ENCODE assay signal across 8 cellular contexts in genomic region chr6:43478008-43478372, GRCh38. TPM values are rescaled to one million over a fixed set of nuclear protein-coding genes. Genes with fewer than 3 reads are reported as not detected.
A peak's percentile ranks its signal among the peaks of the same experiment; 100 is the strongest.
DNase-seq lines count a peak whose midpoint lies in the region; TF ChIP-seq lines count a peak whose summit lies in the region.

No MANE protein-coding gene starts in this region.

- H3K4me1 ChIP-seq in ES-I3 (ENCODE audit: insufficient read depth, low read length): peaks cover 18% of the 10 kb centered on the region
- peaks cover 8% of the 10 kb centered on the region for H3K4me1 ChIP-seq in NT2/D1 (ENCODE audit: insufficient read depth, insufficient read length)
- peaks cover 5% of the 10 kb centered on the region for H3K4me1 ChIP-seq in endodermal cell (ENCODE audit: control insufficient read depth, insufficient read depth, low read length)

- peak overlapping the region; percentile 91 for H3K27ac Mint-ChIP-seq in endodermal cell
- peak overlapping the region; percentile 96 for H3K27ac Mint-ChIP-seq in osteocyte (ENCODE audit: unreplicated experiment)

- H3K27me3 Mint-ChIP-seq in endodermal cell (ENCODE audit: insufficient read depth): no peaks in the 10 kb centered on the region
- H3K27me3 Mint-ChIP-seq in osteocyte (ENCODE audit: unreplicated experiment): no peaks in the 10 kb centered on the region

- DNase-seq in NT2/D1 (ENCODE audit: low read depth, low spot score): no peak
- no peak for DNase-seq in endodermal cell
- no peak for DNase-seq in osteocyte (ENCODE audit: extremely low spot score, unreplicated experiment)
- DNase-seq in pons (ENCODE audit: low spot score): no peak
- no peak for DNase-seq in NCI-H526 treated with DMSO at 0.1 percent for 48 hours (lab: John Stamatoyannopoulos, UW)
- DNase-seq in iPS-NIHi11 (ENCODE audit: low spot score): no peak
- DNase-seq in GOT3 (lab: John Stamatoyannopoulos, UW): no peak

- H3K4me1 Mint-ChIP-seq in endodermal cell: peaks cover 31% of the 10 kb centered on the region
- H3K4me1 Mint-ChIP-seq in osteocyte (ENCODE audit: unreplicated experiment): peaks cover 35% of the 10 kb centered on the region

- H3K36me3 ChIP-seq in ES-I3 (ENCODE audit: insufficient read depth, low read length): no peaks in the 10 kb centered on the region
- H3K36me3 ChIP-seq in NT2/D1 (ENCODE audit: insufficient read depth, insufficient read length, low read length): peaks cover 14% of the 10 kb centered on the region
- peaks cover 17% of the 10 kb centered on the region for H3K36me3 ChIP-seq in endodermal cell (ENCODE audit: control insufficient read depth, insufficient read depth, low read length)

- H3K4me3 Mint-ChIP-seq in endodermal cell (peak overlapping the region; percentile 83), osteocyte (ENCODE audit: unreplicated experiment) (peak overlapping the region; percentile 94)

- peaks cover 9% of the 10 kb centered on the region for H3K36me3 Mint-ChIP-seq in endodermal cell (ENCODE audit: low read depth)
- no peaks in the 10 kb centered on the region for H3K36me3 Mint-ChIP-seq in osteocyte (ENCODE audit: unreplicated experiment)

- 54 to 60% methylated on average over 3 of the region's 3 CpGs for WGBS in endodermal cell (ENCODE audit: insufficient coverage in 1 of 2, insufficient read length in 1 of 2), 2 experiments

- H3K9ac ChIP-seq in ES-I3 (ENCODE audit: low read depth, low read length) (peak overlapping the region; percentile 77), NT2/D1 (ENCODE audit: insufficient read length, low read depth) (peak overlapping the region; percentile 87), endodermal cell (ENCODE audit: extremely low read depth, low read length, poor library complexity, severe bottlenecking) (peak overlapping the region; percentile 87)

- no peaks in the 10 kb centered on the region for H3K9me3 Mint-ChIP-seq in endodermal cell
- H3K9me3 Mint-ChIP-seq in osteocyte (ENCODE audit: unreplicated experiment): no peaks in the 10 kb centered on the region

- TF ChIP-seq CTCF in endodermal cell (conservative IDR thresholded peaks at IDR 0.05): no peak
- no peak for TF ChIP-seq CTCF in osteocyte (IDR thresholded peaks at IDR 0.05)

- H3K4me3 ChIP-seq in NT2/D1 (ENCODE audit: insufficient read length, low read depth) (peak overlapping the region; percentile 51), endodermal cell (ENCODE audit: low read length) (peak overlapping the region; percentile 88)

- no peak overlapping the region for H3K27ac ChIP-seq in endodermal cell (ENCODE audit: low read depth, low read length)

- no peaks in the 10 kb centered on the region for H3K27me3 ChIP-seq in NT2/D1 (ENCODE audit: insufficient read depth, insufficient read length)
- no peaks in the 10 kb centered on the region for H3K27me3 ChIP-seq in endodermal cell (ENCODE audit: control insufficient read depth, insufficient read depth, low read length, poor library complexity, severe bottlenecking)

- H3K9me3 ChIP-seq in ES-I3 (ENCODE audit: control insufficient read depth, insufficient read depth, low read length) (no peaks in the 10 kb centered on the region), NT2/D1 (ENCODE audit: insufficient read depth, low read length) (no peaks in the 10 kb centered on the region), endodermal cell (ENCODE audit: control insufficient read depth, low read length) (no peaks in the 10 kb centered on the region)

RNA-seq across cellular contexts. Expression of gene TJAP1, which starts 0.6 kb away (rescaled TPM):
- 10 to 100 TPM; 44.3 to 50.2 TPM for total RNA-seq in endodermal cell
- polyA plus RNA-seq in endodermal cell (2013, experiment 1 of 2): 42.1 TPM
- 33.3 TPM for polyA plus RNA-seq in endodermal cell (2013, experiment 2 of 2)
- 38.7 and 42.8 TPM in 2 replicates for total RNA-seq in osteocyte

RNA-seq across cellular contexts. Expression of gene DLK2, which starts 22.6 kb away (rescaled TPM):
- total RNA-seq in endodermal cell: not detected
- 0.68 TPM for polyA plus RNA-seq in endodermal cell (2013, experiment 1 of 2)
- 0.46 TPM for polyA plus RNA-seq in endodermal cell (2013, experiment 2 of 2)
- total RNA-seq in osteocyte: 0.43 TPM in 1 of 2 replicates, not detected in the other

RNA-seq across cellular contexts. Expression of gene LRRC73, which starts 32.2 kb away (rescaled TPM):
- total RNA-seq in endodermal cell (under 1 TPM; 0.46 to 0.64 TPM), osteocyte (0.29 and 0.40 TPM in 2 replicates)
- 1.2 TPM for polyA plus RNA-seq in endodermal cell (2013, experiment 1 of 2)
- polyA plus RNA-seq in endodermal cell (2013, experiment 2 of 2): 1.4 TPM

RNA-seq across cellular contexts. Expression of gene YIPF3, which starts 38.7 kb away (rescaled TPM):
- 100 to 1,000 TPM in 1 of 2 donors, 10 to 100 TPM in 1; 87.7 to 103 TPM for total RNA-seq in endodermal cell
- 117 TPM for polyA plus RNA-seq in endodermal cell (2013, experiment 1 of 2)
- polyA plus RNA-seq in endodermal cell (2013, experiment 2 of 2): 99.9 TPM
- total RNA-seq in osteocyte: 148 and 151 TPM in 2 replicates

RNA-seq across cellular contexts. Expression of gene POLR1C, which starts 38.9 kb away (rescaled TPM):
- total RNA-seq in endodermal cell: 10 to 100 TPM; 37.6 to 44.2 TPM
- polyA plus RNA-seq in endodermal cell (2013, experiment 1 of 2): 35.3 TPM
- 27.4 TPM for polyA plus RNA-seq in endodermal cell (2013, experiment 2 of 2)
- total RNA-seq in osteocyte: 27.9 and 32.8 TPM in 2 replicates
